In the genomic region with DNA sequence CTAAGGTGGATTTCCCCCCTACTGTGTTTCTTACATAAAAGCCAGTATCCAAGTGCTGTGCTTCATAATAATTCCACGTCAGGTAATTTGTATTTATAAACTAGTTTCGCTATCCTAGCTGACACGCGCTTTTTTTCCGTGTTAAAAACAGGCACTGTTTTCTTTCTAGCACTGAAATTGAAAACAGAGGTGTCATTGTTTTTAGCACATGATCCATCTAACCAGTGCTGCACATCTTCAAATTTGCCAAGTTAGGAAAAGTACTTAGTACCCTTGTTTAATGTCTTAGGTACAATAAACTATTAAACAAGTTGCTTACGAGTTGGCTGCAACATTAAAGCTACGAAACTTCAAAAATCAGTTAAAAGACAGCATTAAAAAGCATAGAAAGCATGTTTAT, we compare ENCODE assay signal across 23 cellular contexts.
"Had no signal": no experiment of that assay in that cellular context is flagged by ENCODE, and none has a peak within 500 bp of the region (broad histone marks: within the 10 kb centered on the region; RNA-seq: fewer than 3 reads in every experiment).

No MANE protein-coding gene starts in this region.

- H3K4me1 Mint-ChIP-seq: endodermal cell; stimulated activated naive B cell treated with anti-CD40 and anti-IgM and Interleukin-4, amounts not matched to agents 10 μg/mL and 1 μg/mL and 100 μg/mL, for 72 hours had no signal

- H3K27ac ChIP-seq: colonic mucosa, esophagus muscularis mucosa, ovary, right lobe of liver, upper lobe of right lung, uterus had no signal

- H3K4me3 Mint-ChIP-seq: central memory CD8-positive, alpha-beta T cell; dendritic cell treated with granulocyte-macrophage colony-stimulating factor and Interleukin-4, amounts not matched to agents 40 ng/mL and 50 ng/mL, for 4 days; endodermal cell; natural killer cell; stimulated activated naive B cell treated with anti-CD40 and anti-IgM and Interleukin-4, amounts not matched to agents 10 μg/mL and 1 μg/mL and 100 μg/mL, for 72 hours; stimulated activated naive CD8-positive, alpha-beta T cell treated with anti-CD3 and anti-CD28 coated beads, Interleukin-15, Interleukin-2, amounts not matched to agents 100 ng/mL and 50 ng/mL, for 24 hours had no signal

- H3K4me1 ChIP-seq: colonic mucosa, right lobe of liver, upper lobe of right lung, uterus had no signal

- H3K36me3 ChIP-seq: colonic mucosa, ovary, uterus had no signal

- H3K4me3 ChIP-seq: colonic mucosa, esophagus muscularis mucosa, lung, ovary, right lobe of liver, smooth muscle cell, transverse colon, upper lobe of right lung, uterus had no signal

- H3K9me3 ChIP-seq: colonic mucosa, esophagus muscularis mucosa, ovary, right lobe of liver, transverse colon, upper lobe of right lung, uterus had no signal

- DNase-seq: colonic mucosa; effector CD8-positive, alpha-beta T cell; endodermal cell; head of caudate nucleus; mesendoderm; midbrain; natural killer cell; occipital lobe; ovary; right lobe of liver; stimulated activated CD4-positive, alpha-beta T cell treated with anti-CD3 and anti-CD28 coated beads, Interleukin-12 subunit alpha, Interleukin-12 subunit beta, amount 100 ng/mL, for 4 hours; stimulated activated CD4-positive, alpha-beta T cell treated with anti-CD3 and anti-CD28 coated beads, Interleukin-1b, Interleukin-23, amount 100 ng/mL, for 48 hours; stimulated activated CD4-positive, alpha-beta T cell treated with anti-CD3 and anti-CD28 coated beads, Interleukin-4, amount 100 ng/mL, for 4 hours; stimulated activated naive B cell treated with anti-CD40 and anti-IgM and Interleukin-4, amounts not matched to agents 10 μg/mL and 1 μg/mL and 100 μg/mL, for 72 hours; transverse colon; upper lobe of right lung; uterus had no signal

- H3K36me3 Mint-ChIP-seq: natural killer cell had no signal

- H3K27me3 ChIP-seq: colonic mucosa, esophagus muscularis mucosa, ovary, right lobe of liver, transverse colon, upper lobe of right lung, uterus had no signal

- H3K27ac Mint-ChIP-seq: dendritic cell treated with granulocyte-macrophage colony-stimulating factor and Interleukin-4, amounts not matched to agents 40 ng/mL and 50 ng/mL, for 4 days; endodermal cell; natural killer cell; stimulated activated naive B cell treated with anti-CD40 and anti-IgM and Interleukin-4, amounts not matched to agents 10 μg/mL and 1 μg/mL and 100 μg/mL, for 72 hours; stimulated activated naive CD8-positive, alpha-beta T cell treated with anti-CD3 and anti-CD28 coated beads, Interleukin-15, Interleukin-2, amounts not matched to agents 100 ng/mL and 50 ng/mL, for 24 hours had no signal

- H3K27me3 Mint-ChIP-seq: central memory CD8-positive, alpha-beta T cell; dendritic cell treated with granulocyte-macrophage colony-stimulating factor and Interleukin-4, amounts not matched to agents 40 ng/mL and 50 ng/mL, for 4 days; stimulated activated naive B cell treated with anti-CD40 and anti-IgM and Interleukin-4, amounts not matched to agents 10 μg/mL and 1 μg/mL and 100 μg/mL, for 72 hours; stimulated activated naive CD8-positive, alpha-beta T cell treated with anti-CD3 and anti-CD28 coated beads, Interleukin-15, Interleukin-2, amounts not matched to agents 100 ng/mL and 50 ng/mL, for 24 hours had no signal

- ATAC-seq: natural killer cell; right lobe of liver; stimulated activated naive B cell treated with anti-CD40 and anti-IgM and Interleukin-4, amounts not matched to agents 10 μg/mL and 1 μg/mL and 100 μg/mL, for 72 hours; upper lobe of right lung had no signal
